Comparison of ENCODE assay signal across 24 cellular contexts in the genomic region with DNA sequence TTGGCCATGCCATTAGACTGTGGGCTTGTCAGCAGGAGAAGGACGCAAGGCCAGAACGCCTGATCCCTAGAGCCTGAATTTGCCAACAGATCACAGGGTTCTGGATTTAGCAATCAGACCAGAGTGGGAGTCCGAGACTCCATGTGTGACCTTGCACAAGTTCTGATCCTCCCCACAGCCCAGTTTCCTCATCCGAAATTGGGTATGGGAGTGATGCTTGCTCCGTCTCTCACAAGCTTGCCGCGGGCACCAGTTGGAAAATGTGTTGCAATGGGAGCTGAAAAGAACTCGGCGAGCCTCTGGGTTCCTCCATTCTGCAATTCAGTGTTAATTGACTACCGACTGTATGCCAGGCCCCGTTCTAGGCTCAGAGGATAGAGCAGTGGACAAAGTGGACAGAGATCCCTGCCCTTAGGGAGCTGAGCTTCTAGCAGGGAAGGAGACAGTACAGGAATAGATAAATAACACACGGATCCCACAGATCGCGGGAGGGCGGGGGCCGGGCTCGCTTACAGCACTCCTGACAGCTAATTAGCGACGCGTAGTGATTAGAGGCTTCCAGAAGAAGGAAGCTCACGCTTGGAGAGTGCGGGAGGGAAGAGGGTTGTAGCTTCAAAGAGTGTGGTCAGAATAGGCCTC.
DNase-seq lines count a peak whose midpoint lies in the region; ATAC-seq and TF ChIP-seq lines count a peak whose summit lies in the region.
"Had no signal": no experiment of that assay in that cellular context is flagged by ENCODE, and none has a peak within 500 bp of the region (broad histone marks: within the 10 kb centered on the region; RNA-seq: fewer than 3 reads in every experiment).

No MANE protein-coding gene starts in this region.

- no peaks in the 10 kb centered on the region for H3K9me3 Mint-ChIP-seq in WTC11
- H3K9me3 Mint-ChIP-seq: activated CD4-positive, alpha-beta memory T cell treated with anti-CD3 and anti-CD28 coated beads, Interleukin-2, amount 10 ng/mL, durations not matched to agents 7 days and 5 days; activated naive CD4-positive, alpha-beta T cell treated with anti-CD3 and anti-CD28 coated beads, Interleukin-2, amount 50 U/mL, for 72 hours; activated T-helper 2 cell treated with anti-CD3 and anti-CD28 coated beads, Interferon-gamma antibody, Interleukin-2, Interleukin-4, amounts not matched to agents 10 μg/mL and 5 μg/mL and 100 μg/mL, durations not matched to agents 14 hours and 24 hours and 36 hours; central memory CD8-positive, alpha-beta T cell had no signal

- POLR2A ChIA-PET in WTC11 (lab: Charles Lee), result no interaction called here

- CTCF ChIA-PET in WTC11 (lab: Charles Lee), result interaction anchor here (1.4 to 3.9 kb wide), 5 partner anchors 9 to 176 kb away, joined by 4 to 39 read pairs (median 17); no protein-coding TSS in a partner anchor

- H3K4me1 ChIP-seq in lung (ENCODE audit: control insufficient read depth in 2 of 2, insufficient read depth in 2 of 2, low read length in 2 of 2), result no peaks in the 10 kb centered on the region
- H3K4me1 ChIP-seq: ascending aorta, Caco-2, gastroesophageal sphincter, transverse colon had no signal

- no peak for TF ChIP-seq CTCF in WTC11 (IDR thresholded peaks at IDR 0.05)
- TF ChIP-seq CTCF in lung (IDR thresholded peaks at IDR 0.05; ENCODE audit: control extremely low read depth, extremely low read depth), result no peak

- H3K27me3 Mint-ChIP-seq in WTC11 (ENCODE audit: low read depth) (no peaks in the 10 kb centered on the region), T-helper 17 cell (peaks cover 42% of the 10 kb centered on the region)

- no peak for ATAC-seq in WTC11
- ATAC-seq in lung (ENCODE audit: insufficient read depth, low FRiP score), result peak; percentile 10
- no peak for ATAC-seq in HG03196 (IDR thresholded peaks at IDR 0.05; ENCODE audit: unreplicated experiment)
- ATAC-seq in HG03342 (IDR thresholded peaks at IDR 0.05; ENCODE audit: unreplicated experiment), result no peak
- no peak for ATAC-seq in HG03520 (IDR thresholded peaks at IDR 0.05; ENCODE audit: unreplicated experiment)
- ATAC-seq in T-helper 17 cell, result no peak
- ATAC-seq: activated naive CD4-positive, alpha-beta T cell treated with anti-CD3 and anti-CD28 coated beads, Interleukin-2, amount 50 U/mL, for 72 hours; gastroesophageal sphincter; GM12878 had no signal

- peak; percentile 47 for DNase-seq in NCI-H82 (lab: John Stamatoyannopoulos, UW)
- DNase-seq in NCI-H82 treated with DMSO at 0.1 percent for 48 hours (lab: John Stamatoyannopoulos, UW; ENCODE audit: unreplicated experiment), result no peak
- DNase-seq in WTC11 (ENCODE audit: low spot score), result no peak
- DNase-seq in lung (ENCODE audit: low spot score), result peak; percentile 36
- no peak for DNase-seq in T-helper 17 cell
- DNase-seq: activated CD4-positive, alpha-beta memory T cell treated with anti-CD3 and anti-CD28 coated beads, Interleukin-2, amount 10 ng/mL, durations not matched to agents 7 days and 5 days; Caco-2; dermis blood vessel endothelial cell; HCEC 1CT; RPMI8226; SK-N-SH; stimulated activated CD8-positive, alpha-beta memory T cell treated with anti-CD3 and anti-CD28 coated beads, Interleukin-4, amount 100 ng/mL, for 48 hours; stomach; T-helper 9 cell; transverse colon had no signal

- no peak overlapping the region for H3K4me3 Mint-ChIP-seq in WTC11
- H3K4me3 Mint-ChIP-seq in T-helper 17 cell, result no peak overlapping the region
- H3K4me3 Mint-ChIP-seq: activated CD4-positive, alpha-beta memory T cell treated with anti-CD3 and anti-CD28 coated beads, Interleukin-2, amount 10 ng/mL, durations not matched to agents 7 days and 5 days; central memory CD8-positive, alpha-beta T cell had no signal

- WGBS in lung, 2 donors, result 66 to 78% methylated on average over 22 of the region's 22 CpGs

- H3K27me3 ChIP-seq in lung (ENCODE audit: control insufficient read depth, insufficient read depth), result no peaks in the 10 kb centered on the region
- H3K27me3 ChIP-seq: ascending aorta, gastroesophageal sphincter had no signal

- H3K27ac ChIP-seq in lung (ENCODE audit: low read depth in 1 of 2, low read length in 1 of 2), result no peak overlapping the region
- H3K27ac ChIP-seq: ascending aorta, gastroesophageal sphincter, stomach, transverse colon had no signal

- H3K27ac Mint-ChIP-seq in WTC11 (peak overlapping the region; percentile 37), T-helper 17 cell (no peak overlapping the region)
- H3K27ac Mint-ChIP-seq: activated CD4-positive, alpha-beta memory T cell treated with anti-CD3 and anti-CD28 coated beads, Interleukin-2, amount 10 ng/mL, durations not matched to agents 7 days and 5 days; activated naive CD4-positive, alpha-beta T cell treated with anti-CD3 and anti-CD28 coated beads, Interleukin-2, amount 50 U/mL, for 72 hours; activated T-helper 2 cell treated with anti-CD3 and anti-CD28 coated beads, Interferon-gamma antibody, Interleukin-2, Interleukin-4, amounts not matched to agents 10 μg/mL and 5 μg/mL and 100 μg/mL, durations not matched to agents 14 hours and 24 hours and 36 hours had no signal

- H3K4me3 ChIP-seq in lung, result no peak overlapping the region
- H3K4me3 ChIP-seq: ascending aorta, gastroesophageal sphincter, GM12878, stomach, transverse colon had no signal

- H3K4me1 Mint-ChIP-seq in WTC11, result no peaks in the 10 kb centered on the region
- peaks cover 3% of the 10 kb centered on the region for H3K4me1 Mint-ChIP-seq in T-helper 17 cell
- H3K4me1 Mint-ChIP-seq: activated CD4-positive, alpha-beta memory T cell treated with anti-CD3 and anti-CD28 coated beads, Interleukin-2, amount 10 ng/mL, durations not matched to agents 7 days and 5 days; central memory CD8-positive, alpha-beta T cell had no signal

- no peaks in the 10 kb centered on the region for H3K9me3 ChIP-seq in lung (ENCODE audit: control insufficient read depth in 2 of 2, insufficient read depth in 1 of 2, low read length in 1 of 2)
- no peaks in the 10 kb centered on the region for H3K9me3 ChIP-seq in T-helper 17 cell (ENCODE audit: control insufficient read depth, low read length, poor library complexity, severe bottlenecking)
- H3K9me3 ChIP-seq: ascending aorta, Caco-2, gastroesophageal sphincter, SK-N-SH, stomach, transverse colon had no signal

- H3K36me3 ChIP-seq in lung (ENCODE audit: control insufficient read depth in 2 of 2, insufficient read depth in 2 of 2, low read length in 2 of 2), result no peaks in the 10 kb centered on the region
- H3K36me3 ChIP-seq: ascending aorta, gastroesophageal sphincter, stomach, transverse colon had no signal

- H3K36me3 Mint-ChIP-seq in WTC11, result no peaks in the 10 kb centered on the region
- no peaks in the 10 kb centered on the region for H3K36me3 Mint-ChIP-seq in T-helper 17 cell (ENCODE audit: low read depth)
- H3K36me3 Mint-ChIP-seq: activated naive CD4-positive, alpha-beta T cell treated with anti-CD3 and anti-CD28 coated beads, Interleukin-2, amount 50 U/mL, for 72 hours had no signal

TF ChIP-seq in WTC11, 78 proteins besides CTCF, POLR2A, EP300 and RAD21 (continues in another document):
- TF ChIP-seq, protein P1, sequence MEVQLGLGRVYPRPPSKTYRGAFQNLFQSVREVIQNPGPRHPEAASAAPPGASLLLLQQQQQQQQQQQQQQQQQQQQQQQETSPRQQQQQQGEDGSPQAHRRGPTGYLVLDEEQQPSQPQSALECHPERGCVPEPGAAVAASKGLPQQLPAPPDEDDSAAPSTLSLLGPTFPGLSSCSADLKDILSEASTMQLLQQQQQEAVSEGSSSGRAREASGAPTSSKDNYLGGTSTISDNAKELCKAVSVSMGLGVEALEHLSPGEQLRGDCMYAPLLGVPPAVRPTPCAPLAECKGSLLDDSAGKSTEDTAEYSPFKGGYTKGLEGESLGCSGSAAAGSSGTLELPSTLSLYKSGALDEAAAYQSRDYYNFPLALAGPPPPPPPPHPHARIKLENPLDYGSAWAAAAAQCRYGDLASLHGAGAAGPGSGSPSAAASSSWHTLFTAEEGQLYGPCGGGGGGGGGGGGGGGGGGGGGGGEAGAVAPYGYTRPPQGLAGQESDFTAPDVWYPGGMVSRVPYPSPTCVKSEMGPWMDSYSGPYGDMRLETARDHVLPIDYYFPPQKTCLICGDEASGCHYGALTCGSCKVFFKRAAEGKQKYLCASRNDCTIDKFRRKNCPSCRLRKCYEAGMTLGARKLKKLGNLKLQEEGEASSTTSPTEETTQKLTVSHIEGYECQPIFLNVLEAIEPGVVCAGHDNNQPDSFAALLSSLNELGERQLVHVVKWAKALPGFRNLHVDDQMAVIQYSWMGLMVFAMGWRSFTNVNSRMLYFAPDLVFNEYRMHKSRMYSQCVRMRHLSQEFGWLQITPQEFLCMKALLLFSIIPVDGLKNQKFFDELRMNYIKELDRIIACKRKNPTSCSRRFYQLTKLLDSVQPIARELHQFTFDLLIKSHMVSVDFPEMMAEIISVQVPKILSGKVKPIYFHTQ (CRISPR knock-in tag; IDR thresholded peaks at IDR 0.05), result no peak
- TF ChIP-seq, protein P2, sequence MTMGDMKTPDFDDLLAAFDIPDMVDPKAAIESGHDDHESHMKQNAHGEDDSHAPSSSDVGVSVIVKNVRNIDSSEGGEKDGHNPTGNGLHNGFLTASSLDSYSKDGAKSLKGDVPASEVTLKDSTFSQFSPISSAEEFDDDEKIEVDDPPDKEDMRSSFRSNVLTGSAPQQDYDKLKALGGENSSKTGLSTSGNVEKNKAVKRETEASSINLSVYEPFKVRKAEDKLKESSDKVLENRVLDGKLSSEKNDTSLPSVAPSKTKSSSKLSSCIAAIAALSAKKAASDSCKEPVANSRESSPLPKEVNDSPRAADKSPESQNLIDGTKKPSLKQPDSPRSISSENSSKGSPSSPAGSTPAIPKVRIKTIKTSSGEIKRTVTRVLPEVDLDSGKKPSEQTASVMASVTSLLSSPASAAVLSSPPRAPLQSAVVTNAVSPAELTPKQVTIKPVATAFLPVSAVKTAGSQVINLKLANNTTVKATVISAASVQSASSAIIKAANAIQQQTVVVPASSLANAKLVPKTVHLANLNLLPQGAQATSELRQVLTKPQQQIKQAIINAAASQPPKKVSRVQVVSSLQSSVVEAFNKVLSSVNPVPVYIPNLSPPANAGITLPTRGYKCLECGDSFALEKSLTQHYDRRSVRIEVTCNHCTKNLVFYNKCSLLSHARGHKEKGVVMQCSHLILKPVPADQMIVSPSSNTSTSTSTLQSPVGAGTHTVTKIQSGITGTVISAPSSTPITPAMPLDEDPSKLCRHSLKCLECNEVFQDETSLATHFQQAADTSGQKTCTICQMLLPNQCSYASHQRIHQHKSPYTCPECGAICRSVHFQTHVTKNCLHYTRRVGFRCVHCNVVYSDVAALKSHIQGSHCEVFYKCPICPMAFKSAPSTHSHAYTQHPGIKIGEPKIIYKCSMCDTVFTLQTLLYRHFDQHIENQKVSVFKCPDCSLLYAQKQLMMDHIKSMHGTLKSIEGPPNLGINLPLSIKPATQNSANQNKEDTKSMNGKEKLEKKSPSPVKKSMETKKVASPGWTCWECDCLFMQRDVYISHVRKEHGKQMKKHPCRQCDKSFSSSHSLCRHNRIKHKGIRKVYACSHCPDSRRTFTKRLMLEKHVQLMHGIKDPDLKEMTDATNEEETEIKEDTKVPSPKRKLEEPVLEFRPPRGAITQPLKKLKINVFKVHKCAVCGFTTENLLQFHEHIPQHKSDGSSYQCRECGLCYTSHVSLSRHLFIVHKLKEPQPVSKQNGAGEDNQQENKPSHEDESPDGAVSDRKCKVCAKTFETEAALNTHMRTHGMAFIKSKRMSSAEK (CRISPR knock-in tag; IDR thresholded peaks at IDR 0.05; ENCODE audit: borderline replicate concordance), result no peak
- TF ChIP-seq HMGA2 (CRISPR knock-in tag; IDR thresholded peaks at IDR 0.05), result no peak
- TF ChIP-seq JAZF1 (CRISPR knock-in tag; IDR thresholded peaks at IDR 0.05), result no peak

Comparison
In these comparisons a context has a peak if more than half of its experiments do, and no peak if none do; other contexts are left out.
1. DNase-seq: peak in NCI-H82 (single experiment) and lung (single experiment); none in NCI-H82 treated with DMSO at 0.1 percent for 48 hours (single experiment), WTC11 (single experiment) and T-helper 17 cell (0 of 3).